In genomic region chr10:5343561-5343960, GRCh38 we compare ENCODE assay signal across 13 cellular contexts. TPM values are rescaled to one million over a fixed set of nuclear protein-coding genes. Genes with fewer than 3 reads are reported as not detected.
DNase-seq lines count a peak whose midpoint lies in the region; ATAC-seq, FAIRE-seq and TF ChIP-seq lines count a peak whose summit lies in the region.
"Had no signal": no experiment of that assay in that cellular context is flagged by ENCODE, and none has a peak within 500 bp of the region (broad histone marks: within the 10 kb centered on the region; RNA-seq: fewer than 3 reads in every experiment).

No MANE protein-coding gene starts in this region.

- H3K36me3 Mint-ChIP-seq in chondrocyte (ENCODE audit: low read depth), result no peaks in the 10 kb centered on the region
- H3K36me3 Mint-ChIP-seq: neural progenitor cell had no signal

- H3K4me3 ChIP-seq in A549, result no peak overlapping the region
- no peak overlapping the region for H3K4me3 ChIP-seq in NB4 (ENCODE audit: low read depth, low read length)
- no peak overlapping the region for H3K4me3 ChIP-seq in HAP-1
- H3K4me3 ChIP-seq: neural progenitor cell, tibial nerve had no signal

- TF ChIP-seq CTCF in A549 (IDR thresholded peaks at IDR 0.05), result no peak
- peak; percentile 29 for TF ChIP-seq CTCF in NB4 (IDR thresholded peaks at IDR 0.05; ENCODE audit: low read depth, low read length)
- peak; percentile 15 for TF ChIP-seq CTCF in chondrocyte (IDR thresholded peaks at IDR 0.05)

- CTCF ChIA-PET in A549 (lab: Yijun Ruan, JAX), result interaction anchor here (0.6 to 1.6 kb wide), 4 partner anchors 9 to 247 kb away, joined by 3 to 4 read pairs (median 4); no protein-coding TSS in a partner anchor

- TF ChIP-seq EP300 in A549 (IDR thresholded peaks at IDR 0.05), result no peak

- H3K27ac Mint-ChIP-seq in chondrocyte (ENCODE audit: unreplicated experiment), result no peak overlapping the region
- H3K27ac Mint-ChIP-seq: activated naive CD8-positive, alpha-beta T cell treated with anti-CD3 and anti-CD28 coated beads, Interleukin-2, amount 50 U/mL, for 24 hours; neural progenitor cell had no signal

- DNase-seq in A549 (ENCODE audit: low read depth in 1 of 2, low spot score in 1 of 2), result peak in 1 of 2 experiments; percentile 45
- DNase-seq in EL, result peak; percentile 20
- peak; percentile 39 for DNase-seq in NB4 (ENCODE audit: low read depth)
- DNase-seq in chondrocyte (ENCODE audit: low spot score), result no peak
- no peak for DNase-seq in HAP-1 (ENCODE audit: low spot score in 2 of 2)
- no peak for DNase-seq in C1 segment of cervical spinal cord (lab: John Stamatoyannopoulos, UW)
- DNase-seq in islet precursor cell, result no peak
- DNase-seq: activated naive CD8-positive, alpha-beta T cell treated with anti-CD3 and anti-CD28 coated beads, Interleukin-2, amount 50 U/mL, for 24 hours; H7 had no signal

- no peaks in the 10 kb centered on the region for H3K4me1 Mint-ChIP-seq in chondrocyte (ENCODE audit: low read depth)
- H3K4me1 Mint-ChIP-seq: activated naive CD8-positive, alpha-beta T cell treated with anti-CD3 and anti-CD28 coated beads, Interleukin-2, amount 50 U/mL, for 24 hours had no signal

- WGBS in A549 (ENCODE audit: missing lambda C conversion rate), result 74% methylated on average over 4 of the region's 4 CpGs

- in situ Hi-C loops in HAP-1 (cut with MboI; ENCODE audit: low sequenced_read_pairs), result no loop called here

- H3K9me3 Mint-ChIP-seq in chondrocyte (ENCODE audit: low read depth), result no peaks in the 10 kb centered on the region
- H3K9me3 Mint-ChIP-seq: activated naive CD8-positive, alpha-beta T cell treated with anti-CD3 and anti-CD28 coated beads, Interleukin-2, amount 50 U/mL, for 24 hours; neural progenitor cell had no signal

- H3K4me3 Mint-ChIP-seq in chondrocyte (ENCODE audit: unreplicated experiment), result no peak overlapping the region
- H3K4me3 Mint-ChIP-seq: activated naive CD8-positive, alpha-beta T cell treated with anti-CD3 and anti-CD28 coated beads, Interleukin-2, amount 50 U/mL, for 24 hours; neural progenitor cell had no signal

- H3K27me3 Mint-ChIP-seq in chondrocyte (ENCODE audit: low read depth), result peaks cover 30% of the 10 kb centered on the region

- H3K9me3 ChIP-seq in A549, result no peaks in the 10 kb centered on the region
- H3K9me3 ChIP-seq in HAP-1, result no peaks in the 10 kb centered on the region
- H3K9me3 ChIP-seq: tibial nerve had no signal

- H3K4me2 ChIP-seq in A549, result no peak overlapping the region
- H3K4me2 ChIP-seq: neural progenitor cell had no signal

- TF ChIP-seq RAD21 in A549 (conservative IDR thresholded peaks at IDR 0.05 in 1 of 2, IDR thresholded peaks at IDR 0.05 in 1 of 2), result peak; percentile 15 to 46; a peak in 2 of 5 replicates

- H3K4me1 ChIP-seq in A549, result no peaks in the 10 kb centered on the region
- H3K4me1 ChIP-seq in HAP-1, result no peaks in the 10 kb centered on the region
- H3K4me1 ChIP-seq: neural progenitor cell, tibial nerve had no signal

- no peaks in the 10 kb centered on the region for H3K36me3 ChIP-seq in HAP-1 (replicated peaks)
- H3K36me3 ChIP-seq: neural progenitor cell, tibial nerve had no signal

- POLR2A ChIA-PET in A549 (lab: Yijun Ruan, JAX), result no interaction called here

- H3K27ac ChIP-seq in A549, result no peak overlapping the region
- H3K27ac ChIP-seq: neural progenitor cell, tibial nerve had no signal

- TF ChIP-seq POLR2A in A549 (IDR thresholded peaks at IDR 0.05; ENCODE audit: low read length) (no peak), NB4 (IDR thresholded peaks at IDR 0.05; ENCODE audit: extremely low read depth, insufficient read length) (no peak)

- ATAC-seq in A549 (peak; percentile 50 to 72; a peak in 3 of 6 replicates), HG02588 (IDR thresholded peaks at IDR 0.05; ENCODE audit: unreplicated experiment) (no peak)
- ATAC-seq: activated naive CD8-positive, alpha-beta T cell treated with anti-CD3 and anti-CD28 coated beads, Interleukin-2, amount 50 U/mL, for 24 hours had no signal

- 0 out of 2 replicates have a peak, but pooled peaks cover 3% of the 10 kb centered on the region for H3K27me3 ChIP-seq in HAP-1 (ENCODE audit: low read depth)
- H3K27me3 ChIP-seq: neural progenitor cell, tibial nerve had no signal

- FAIRE-seq in A549 (lab: Jason Lieb, UNC), result no peak
- FAIRE-seq: endothelial cell of umbilical vein had no signal

TF ChIP-seq in A549, 52 proteins besides CTCF, POLR2A, EP300 and RAD21:
- TF ChIP-seq MAX (IDR thresholded peaks at IDR 0.05), result no peak
- no peak for TF ChIP-seq SREBF2 (IDR thresholded peaks at IDR 0.05)
- TF ChIP-seq USF2 (IDR thresholded peaks at IDR 0.05), result no peak
- no peak for TF ChIP-seq MAFK (IDR thresholded peaks at IDR 0.05; ENCODE audit: partially characterized antibody)
- no peak for TF ChIP-seq HMGXB4 (CRISPR knock-in tag; IDR thresholded peaks at IDR 0.05; ENCODE audit: borderline replicate concordance)
- no peak for TF ChIP-seq FOXS1 (CRISPR knock-in tag; IDR thresholded peaks at IDR 0.05)
- no peak for TF ChIP-seq RNF2 (IDR thresholded peaks at IDR 0.05; ENCODE audit: borderline replicate concordance, low read depth)
- no peak for TF ChIP-seq MYC (IDR thresholded peaks at IDR 0.05; ENCODE audit: borderline replicate concordance, low read length)
- no peak for TF ChIP-seq RARB (CRISPR knock-in tag; IDR thresholded peaks at IDR 0.05)
- TF ChIP-seq HOXB5 (CRISPR knock-in tag; IDR thresholded peaks at IDR 0.05), result no peak
- no peak for TF ChIP-seq HOXA7 (CRISPR knock-in tag; IDR thresholded peaks at IDR 0.05)
- TF ChIP-seq TP53 (CRISPR knock-in tag; IDR thresholded peaks at IDR 0.05), result no peak
- no peak for TF ChIP-seq JUN (IDR thresholded peaks at IDR 0.05)
- no peak for TF ChIP-seq CEBPB (IDR thresholded peaks at IDR 0.05)
- TF ChIP-seq ZSCAN20 (CRISPR knock-in tag; IDR thresholded peaks at IDR 0.05), result no peak
- TF ChIP-seq PHF8 (IDR thresholded peaks at IDR 0.05; ENCODE audit: borderline replicate concordance, low read depth), result no peak
- no peak for TF ChIP-seq NR3C1 (IDR thresholded peaks at IDR 0.05)
- TF ChIP-seq GATA3 (IDR thresholded peaks at IDR 0.05; ENCODE audit: borderline replicate concordance), result no peak
- no peak for TF ChIP-seq ZFP36 (IDR thresholded peaks at IDR 0.05; ENCODE audit: borderline replicate concordance, partially characterized antibody)
- no peak for TF ChIP-seq KDM5A (IDR thresholded peaks at IDR 0.05)

RNA-seq across cellular contexts. Expression of gene UCN3, which starts 21.2 kb away (rescaled TPM):
- not detected in 2 replicates for polyA plus RNA-seq in A549 (2011; rRNA removed)
- polyA plus RNA-seq in A549 (2012; cell fraction: cytosol; rRNA removed), result not detected in 2 replicates
- 0.04 TPM in 1 of 2 replicates, not detected in the other for polyA plus RNA-seq in A549 (2012; cell fraction: nucleus; rRNA removed)
- 0.11 TPM in 1 of 3 replicates, not detected in the others for polyA plus RNA-seq in A549 (2017; fragmentation: RNase III; extraction: RNeasy Plus Mini Kit Qiagen cat#74134 plus additional on column Dnase treatment)
- polyA minus RNA-seq in A549 (2011; rRNA and poly(A)+ RNA removed), result not detected in 2 replicates
- total RNA-seq in chondrocyte, result not detected in 3 replicates
- total RNA-seq: endothelial cell of umbilical vein, H7, tibial nerve had no signal
- polyA plus RNA-seq: endothelial cell of umbilical vein had no signal

Comparison
In these comparisons a context has a peak if more than half of its experiments do, and no peak if none do; other contexts are left out.
1. DNase-seq: peak in EL (single experiment) and NB4 (single experiment); none in chondrocyte (single experiment), HAP-1 (0 of 2), C1 segment of cervical spinal cord (0 of 14) and islet precursor cell (single experiment).